ENCODE assay signal across 8 cellular contexts in the genomic region with DNA sequence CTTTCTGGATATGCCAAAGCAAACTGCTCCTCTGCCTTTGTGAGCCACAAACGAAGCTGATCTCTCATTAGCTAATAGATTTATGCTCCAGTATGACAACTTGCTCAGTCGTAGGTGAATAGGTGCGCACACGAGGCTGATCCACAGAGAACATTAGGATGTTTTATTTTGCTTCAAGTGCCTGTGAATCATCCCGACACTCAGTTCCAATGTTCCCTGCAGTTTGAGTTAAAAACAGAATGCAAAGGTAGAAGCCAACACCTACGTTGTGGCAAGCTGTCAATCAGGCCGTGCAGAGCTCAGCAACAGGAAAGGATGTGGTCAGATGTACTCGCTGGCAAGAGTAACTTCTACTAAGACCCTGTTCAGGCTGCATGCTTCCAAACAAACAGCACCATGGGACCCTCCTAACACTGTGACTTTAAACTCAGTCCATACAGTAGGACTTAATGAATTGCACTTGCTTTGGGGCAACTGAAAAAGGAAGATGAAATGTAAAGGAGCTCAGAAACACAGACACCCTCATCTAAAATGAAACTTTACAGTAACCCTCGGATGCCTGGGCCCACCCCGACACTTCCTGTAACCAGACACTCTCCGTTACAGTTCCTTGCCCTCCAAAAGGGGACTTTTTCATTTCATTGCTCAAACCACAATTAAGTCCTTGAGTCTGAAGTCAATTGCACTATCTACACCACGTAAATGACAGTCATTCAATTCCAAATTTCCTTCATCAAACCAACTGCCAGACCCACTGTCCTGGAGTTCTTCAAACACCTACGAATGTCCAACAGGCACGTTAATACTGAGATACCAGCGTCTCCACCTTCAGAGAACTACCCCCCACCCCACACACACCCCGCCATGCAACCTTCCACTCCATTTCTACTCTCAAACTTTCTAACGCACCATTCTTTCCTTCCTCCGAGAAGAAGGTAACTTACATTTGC. TPM values are rescaled to one million over a fixed set of nuclear protein-coding genes. Genes with fewer than 3 reads are reported as not detected.
DNase-seq lines count a peak whose midpoint lies in the region; ATAC-seq and TF ChIP-seq lines count a peak whose summit lies in the region.

No MANE protein-coding gene starts in this region.

- peak in 1 of 4 donors; percentile 43 for TF ChIP-seq POLR2A in upper lobe of left lung (IDR thresholded peaks at IDR 0.05)

- WGBS in upper lobe of left lung, 2 donors, result 20 to 35% methylated on average over 16 to 18 of the region's 18 CpGs

- peak; percentile 61 for ATAC-seq in GM19452 (IDR thresholded peaks at IDR 0.05; ENCODE audit: unreplicated experiment)
- peak; percentile 59 for ATAC-seq in HG03460 (IDR thresholded peaks at IDR 0.05; ENCODE audit: unreplicated experiment)
- ATAC-seq in upper lobe of left lung (ENCODE audit: low FRiP score in 2 of 2), result peak in 1 of 2 donors; percentile 8

- H3K27ac ChIP-seq in SU-DHL-6 (ENCODE audit: low read depth, low read length) (peak overlapping the region; percentile 97), upper lobe of left lung (peak overlapping the region; percentile 53 to 91 (median 80))

- H2AFZ ChIP-seq in SU-DHL-6 (ENCODE audit: low read depth, low read length, severe bottlenecking), result no peak overlapping the region

- H3F3A ChIP-seq in SU-DHL-6 (ENCODE audit: insufficient read depth), result peaks cover 54% of the 10 kb centered on the region

- H3K9me3 ChIP-seq in SU-DHL-6 (ENCODE audit: insufficient read depth, low read length) (no peaks in the 10 kb centered on the region), mucosa of stomach (ENCODE audit: control insufficient read depth, low read length) (no peaks in the 10 kb centered on the region), upper lobe of left lung (no peaks in the 10 kb centered on the region)

- H3K9ac ChIP-seq in SU-DHL-6 (ENCODE audit: low read length) (peak overlapping the region; percentile 98), mucosa of stomach (ENCODE audit: low read length) (peak overlapping the region; percentile 73)

- TF ChIP-seq EP300 in upper lobe of left lung (IDR thresholded peaks at IDR 0.05), result no peak

- TF ChIP-seq CTCF in SU-DHL-6 (IDR thresholded peaks at IDR 0.05; ENCODE audit: insufficient read depth, low read length, poor library complexity, severe bottlenecking), result no peak
- TF ChIP-seq CTCF in upper lobe of left lung (IDR thresholded peaks at IDR 0.05), result no peak

- H3K4me3 ChIP-seq in SU-DHL-6 (ENCODE audit: insufficient read depth, low read length, poor library complexity, severe bottlenecking) (peak overlapping the region; percentile 71), mucosa of stomach (ENCODE audit: low read length) (peak overlapping the region; percentile 20), upper lobe of left lung (peak overlapping the region; percentile 80 to 89 (median 86))

- H3K9me2 ChIP-seq in SU-DHL-6 (replicated peaks; ENCODE audit: insufficient read depth, low read length), result no peaks in the 10 kb centered on the region

- H3K36me3 ChIP-seq in SU-DHL-6 (ENCODE audit: low read length) (peaks cover 13% of the 10 kb centered on the region; the same call in 1 of the 2 replicates), mucosa of stomach (ENCODE audit: control insufficient read depth, insufficient read depth, low read length) (no peaks in the 10 kb centered on the region), upper lobe of left lung (no peaks in the 10 kb centered on the region)

- H3K27me3 ChIP-seq in SU-DHL-6 (ENCODE audit: low read length) (no peaks in the 10 kb centered on the region), mucosa of stomach (ENCODE audit: control insufficient read depth, insufficient read depth, low read length) (no peaks in the 10 kb centered on the region), upper lobe of left lung (no peaks in the 10 kb centered on the region)

- peaks cover under 1% of the 10 kb centered on the region; the same call in 1 of the 2 replicates for H4K20me1 ChIP-seq in SU-DHL-6 (ENCODE audit: low read depth, low read length)

- H3K79me2 ChIP-seq in SU-DHL-6 (ENCODE audit: insufficient read depth, low read length), result peaks cover 61% of the 10 kb centered on the region

- H3K4me1 ChIP-seq in mucosa of stomach (ENCODE audit: control insufficient read depth, insufficient read depth, low read length) (peaks cover 43% of the 10 kb centered on the region), upper lobe of left lung (peaks cover 37 to 65% (median 39%) of the 10 kb centered on the region in 4 donors)

- H3K4me2 ChIP-seq in SU-DHL-6 (ENCODE audit: low read depth, low read length, poor library complexity, severe bottlenecking), result peak overlapping the region; percentile 98

- peak; percentile 73 for DNase-seq in DMS79 (lab: John Stamatoyannopoulos, UW)
- DNase-seq in central memory CD4-positive, alpha-beta T cell, result peak; percentile 89
- DNase-seq in upper lobe of left lung, result peak in 1 of 2 donors; percentile 71
- DNase-seq in COLO829 (ENCODE audit: low spot score), result no peak

RNA-seq across cellular contexts. Expression of a gene that starts 1.6 kb away (rescaled TPM):
- total RNA-seq in upper lobe of left lung, result 100 to 1,000 TPM in 1 of 6 donors, 10 to 100 TPM in 5; 33.1 to 119 (median 54.5) TPM

Comparison
In these comparisons a context has a peak if more than half of its experiments do, and no peak if none do; other contexts are left out.
1. H3K4me3 ChIP-seq: peak in every context shown above with its lines; median percentile 86 in upper lobe of left lung; 71 in SU-DHL-6; 20 in mucosa of stomach.